Comparison of ENCODE assay signal across 8 cellular contexts in the genomic region with DNA sequence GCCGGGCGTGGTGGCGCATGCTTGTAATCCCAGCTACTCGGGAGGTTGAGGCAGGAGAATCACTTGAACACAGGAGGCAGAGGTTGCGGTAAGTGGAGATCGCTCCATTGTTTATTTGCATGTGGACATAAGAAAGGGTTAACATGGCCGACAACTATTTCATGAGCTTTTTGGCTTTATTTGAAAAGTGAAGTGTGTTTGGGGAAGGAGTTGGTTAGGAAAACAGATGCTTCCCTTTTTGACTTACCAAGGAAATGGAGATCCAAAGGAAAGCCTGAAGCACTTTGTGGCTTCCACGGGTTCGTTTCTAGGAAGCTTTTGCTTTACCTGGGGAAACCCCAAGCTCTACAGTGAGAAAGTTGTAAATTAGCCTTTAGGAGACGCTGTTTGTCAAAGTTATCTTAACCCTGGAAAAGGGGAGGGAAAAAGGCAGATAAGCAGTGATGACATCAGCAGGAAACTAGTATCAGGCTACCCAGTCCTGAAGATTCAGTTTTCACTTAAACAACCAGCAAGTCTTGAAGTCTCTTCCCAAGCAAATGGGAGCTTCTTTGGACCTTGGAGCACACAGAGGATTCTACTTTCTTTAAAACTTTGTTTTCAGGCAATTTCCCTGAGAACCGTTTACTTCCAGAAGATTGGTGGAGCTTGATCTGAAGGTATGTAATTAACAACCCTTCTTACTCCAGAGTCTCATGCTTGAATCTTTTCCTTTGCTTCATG. TPM values are rescaled to one million over a fixed set of nuclear protein-coding genes. Genes with fewer than 3 reads are reported as not detected.
DNase-seq lines count a peak whose midpoint lies in the region; ATAC-seq and TF ChIP-seq lines count a peak whose summit lies in the region.

A gene with protein sequence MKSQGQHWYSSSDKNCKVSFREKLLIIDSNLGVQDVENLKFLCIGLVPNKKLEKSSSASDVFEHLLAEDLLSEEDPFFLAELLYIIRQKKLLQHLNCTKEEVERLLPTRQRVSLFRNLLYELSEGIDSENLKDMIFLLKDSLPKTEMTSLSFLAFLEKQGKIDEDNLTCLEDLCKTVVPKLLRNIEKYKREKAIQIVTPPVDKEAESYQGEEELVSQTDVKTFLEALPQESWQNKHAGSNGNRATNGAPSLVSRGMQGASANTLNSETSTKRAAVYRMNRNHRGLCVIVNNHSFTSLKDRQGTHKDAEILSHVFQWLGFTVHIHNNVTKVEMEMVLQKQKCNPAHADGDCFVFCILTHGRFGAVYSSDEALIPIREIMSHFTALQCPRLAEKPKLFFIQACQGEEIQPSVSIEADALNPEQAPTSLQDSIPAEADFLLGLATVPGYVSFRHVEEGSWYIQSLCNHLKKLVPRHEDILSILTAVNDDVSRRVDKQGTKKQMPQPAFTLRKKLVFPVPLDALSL (plus strand): TSS at position 492 of the 723 bp plus-strand sequence. CDS start 2,637 bp downstream, outside the sequence.

- ATAC-seq in GM21786 (IDR thresholded peaks at IDR 0.05; ENCODE audit: unreplicated experiment) (peak; percentile 78), WTC11 (peak; percentile 94), Right ventricle myocardium superior (ENCODE audit: poor library complexity) (peak; percentile 70)

- H3K27me3 Mint-ChIP-seq in WTC11 (ENCODE audit: low read depth), result no peaks in the 10 kb centered on the region; the same call in none of the 2 replicates

- peak within 1 kb of the TSS; percentile 64 for H3K4me3 Mint-ChIP-seq in WTC11

- intact Hi-C loops in Right ventricle myocardium superior (cut with DNase I), result no loop called here

- POLR2A ChIA-PET in WTC11 (lab: Charles Lee), result interaction anchor here (0.7 to 1.3 kb wide), 3 partner anchors 12 to 294 kb away, joined by 3 to 4 read pairs (median 3); a partner anchor contains a TSS

- H3K4me1 Mint-ChIP-seq in WTC11, result peaks cover 15% of the 10 kb centered on the region

- TF ChIP-seq CTCF in WTC11 (IDR thresholded peaks at IDR 0.05), result no peak

- CTCF ChIA-PET in WTC11 (lab: Charles Lee), result interaction anchor here (0.6 to 3.0 kb wide), 17 partner anchors 13 to 376 kb away, joined by 3 to 78 read pairs (median 3); no protein-coding TSS in a partner anchor

- peaks cover 23% of the 10 kb centered on the region for H3K9me3 Mint-ChIP-seq in WTC11

- H3K27ac Mint-ChIP-seq in WTC11, result peak within 1 kb of the TSS; percentile 90

- H3K36me3 Mint-ChIP-seq in WTC11, result peaks cover 15% of the 10 kb centered on the region

- peak; percentile 24 to 31 for DNase-seq in activated CD4-positive, alpha-beta T cell treated with anti-CD3 and anti-CD28 coated beads for 4 hours
- no peak for DNase-seq in activated CD4-positive, alpha-beta T cell treated with anti-CD3 and anti-CD28 coated beads for 48 hours
- DNase-seq in KBM-7 (peak; percentile 94), WTC11 (ENCODE audit: low spot score) (no peak), Right ventricle myocardium superior (no peak), putamen (ENCODE audit: low spot score) (peak; percentile 9)
- no peak for DNase-seq in activated CD8-positive, alpha-beta memory T cell treated with anti-CD3 and anti-CD28 coated beads, Interleukin-2, amount 50 U/mL, for 48 hours

- in situ Hi-C loops in KBM-7 (cut with MboI; ENCODE audit: low pct_unique_long_range_greater_than_20kb, low sequenced_read_pairs), result no loop called here

TF ChIP-seq in WTC11, 78 proteins besides CTCF, POLR2A, EP300 and RAD21:
- TF ChIP-seq NR1H2 (CRISPR knock-in tag; IDR thresholded peaks at IDR 0.05) (no peak), GABPB1 (CRISPR knock-in tag; IDR thresholded peaks at IDR 0.05) (peak; percentile 81)

RNA-seq across cellular contexts. Expression of the gene that starts here (rescaled TPM):
- total RNA-seq in WTC11 (2021), result 2.8 to 2.9 TPM (median 2.8 TPM) in 3 replicates
- total RNA-seq in Right ventricle myocardium superior, result 5.4 TPM

Comparison
In these comparisons a context has a peak if more than half of its experiments do, and no peak if none do; other contexts are left out.
1. DNase-seq: peak in activated CD4-positive, alpha-beta T cell treated with anti-CD3 and anti-CD28 coated beads for 4 hours (2 of 2), KBM-7 (single experiment) and putamen (single experiment); none in activated CD4-positive, alpha-beta T cell treated with anti-CD3 and anti-CD28 coated beads for 48 hours (single experiment), WTC11 (single experiment), Right ventricle myocardium superior (single experiment) and activated CD8-positive, alpha-beta memory T cell treated with anti-CD3 and anti-CD28 coated beads, Interleukin-2, amount 50 U/mL, for 48 hours (single experiment).
2. Peak in every context shown above with its lines, with median percentiles within 50 percentile points of each other: ATAC-seq.